In genomic region chr10:90751107-90751997, GRCh38 we compare ENCODE assay signal across 8 cellular contexts.
A peak's percentile ranks its signal among the peaks of the same experiment; 100 is the strongest.
DNase-seq lines count a peak whose midpoint lies in the region; ATAC-seq and TF ChIP-seq lines count a peak whose summit lies in the region.

No MANE protein-coding gene starts in this region.

- ATAC-seq in GM21360 (IDR thresholded peaks at IDR 0.05; ENCODE audit: unreplicated experiment) = peak; percentile 79

- H3K36me3 ChIP-seq in Karpas-422 (ENCODE audit: insufficient read depth, low read length) = no peaks in the 10 kb centered on the region

- no peak overlapping the region for H3K27ac Mint-ChIP-seq in activated CD4-positive, alpha-beta T cell treated with anti-CD3 and anti-CD28 coated beads, Interleukin-2, amount 10 ng/mL, durations not matched to agents 24 days and 14 days
- H3K27ac Mint-ChIP-seq in nephron progenitor cell = no peak overlapping the region

- intact Hi-C loops in activated CD4-positive, alpha-beta T cell treated with anti-CD3 and anti-CD28 coated beads, Interleukin-2, amount 10 ng/mL, durations not matched to agents 24 days and 14 days (cut with micrococcal nuclease) = loop anchor here (1.0 to 2.0 kb wide), 2 partner anchors 112 to 119 kb away; partner anchors contain the start of gene RPP30

- peaks cover 32% of the 10 kb centered on the region for H3K27me3 Mint-ChIP-seq in activated CD4-positive, alpha-beta T cell treated with anti-CD3 and anti-CD28 coated beads, Interleukin-2, amount 10 ng/mL, durations not matched to agents 24 days and 14 days
- peaks cover 4% of the 10 kb centered on the region for H3K27me3 Mint-ChIP-seq in nephron progenitor cell (ENCODE audit: low read depth, poor library complexity)

- no peaks in the 10 kb centered on the region for H3K27me3 ChIP-seq in Karpas-422 (ENCODE audit: low read length)

- no peaks in the 10 kb centered on the region for H3K36me3 Mint-ChIP-seq in activated CD4-positive, alpha-beta T cell treated with anti-CD3 and anti-CD28 coated beads, Interleukin-2, amount 10 ng/mL, durations not matched to agents 24 days and 14 days (ENCODE audit: low read depth)
- H3K36me3 Mint-ChIP-seq in nephron progenitor cell (ENCODE audit: low read depth) = no peaks in the 10 kb centered on the region

- H3K9ac ChIP-seq in Karpas-422 (ENCODE audit: low read length) = no peak overlapping the region

- no peaks in the 10 kb centered on the region for H3K9me2 ChIP-seq in Karpas-422 (replicated peaks; ENCODE audit: insufficient read depth, low read length)

- no peak overlapping the region for H3K4me3 Mint-ChIP-seq in activated CD4-positive, alpha-beta T cell treated with anti-CD3 and anti-CD28 coated beads, Interleukin-2, amount 10 ng/mL, durations not matched to agents 24 days and 14 days
- H3K4me3 Mint-ChIP-seq in nephron progenitor cell = no peak overlapping the region

- H4K20me1 ChIP-seq in Karpas-422 (ENCODE audit: insufficient read depth, low read depth, low read length) = no peaks in the 10 kb centered on the region

- H3K4me2 ChIP-seq in Karpas-422 (ENCODE audit: low read depth, low read length, poor library complexity, severe bottlenecking) = no peak overlapping the region

- H3K27ac ChIP-seq in Karpas-422 (ENCODE audit: low read length) = no peak overlapping the region

- H3K9me3 ChIP-seq in Karpas-422 (ENCODE audit: low read length) = no peaks in the 10 kb centered on the region

- no peak overlapping the region for H2AFZ ChIP-seq in Karpas-422 (ENCODE audit: low read length)

- no peaks in the 10 kb centered on the region for H3K4me1 Mint-ChIP-seq in activated CD4-positive, alpha-beta T cell treated with anti-CD3 and anti-CD28 coated beads, Interleukin-2, amount 10 ng/mL, durations not matched to agents 24 days and 14 days
- H3K4me1 Mint-ChIP-seq in nephron progenitor cell = no peaks in the 10 kb centered on the region

- no peak overlapping the region for H3K4me3 ChIP-seq in Karpas-422 (ENCODE audit: low read length)
- H3K4me3 ChIP-seq in epithelial cell of proximal tubule (ENCODE audit: low read depth, low read length) = no peak overlapping the region

- no peaks in the 10 kb centered on the region for H3K4me1 ChIP-seq in Karpas-422 (ENCODE audit: low read length)

- H3K9me3 Mint-ChIP-seq in activated CD4-positive, alpha-beta T cell treated with anti-CD3 and anti-CD28 coated beads, Interleukin-2, amount 10 ng/mL, durations not matched to agents 24 days and 14 days = no peaks in the 10 kb centered on the region
- no peaks in the 10 kb centered on the region for H3K9me3 Mint-ChIP-seq in nephron progenitor cell

- peak; percentile 84 for TF ChIP-seq CTCF in epithelial cell of proximal tubule (conservative IDR thresholded peaks at IDR 0.05; ENCODE audit: low read depth, low read length)
- TF ChIP-seq CTCF in nephron progenitor cell (IDR thresholded peaks at IDR 0.05) = peak; percentile 70

- DNase-seq in DMS114 treated with DMSO at 0.1 percent for 48 hours (lab: John Stamatoyannopoulos, UW; ENCODE audit: unreplicated experiment) (peak; percentile 22), Karpas-422 (peak; percentile 65), epithelial cell of proximal tubule (ENCODE audit: low read depth) (no peak), nephron progenitor cell (peak; percentile 54), ureter (ENCODE audit: low spot score) (peak; percentile 52), MV-4-11 (lab: John Stamatoyannopoulos, UW) (no peak)
- peak; percentile 79 for DNase-seq in activated CD4-positive, alpha-beta T cell treated with anti-CD3 and anti-CD28 coated beads, Interleukin-2, amount 10 ng/mL, durations not matched to agents 24 days and 14 days

- H3K79me2 ChIP-seq in Karpas-422 (ENCODE audit: low read length) = no peaks in the 10 kb centered on the region

Comparison
In these comparisons a context has a peak if more than half of its experiments do, and no peak if none do; other contexts are left out.
1. DNase-seq: peak in DMS114 treated with DMSO at 0.1 percent for 48 hours (single experiment), Karpas-422 (single experiment), activated CD4-positive, alpha-beta T cell treated with anti-CD3 and anti-CD28 coated beads, Interleukin-2, amount 10 ng/mL, durations not matched to agents 24 days and 14 days (single experiment), nephron progenitor cell (single experiment) and ureter (single experiment); none in epithelial cell of proximal tubule (single experiment) and MV-4-11 (single experiment).